In genomic region chr12:12611512-12612306, GRCh38 we compare ENCODE assay signal across 1 cellular context.
TF ChIP-seq lines count a peak whose summit lies in the region.

Gene CREBL2, plus strand, starts transcription at chr12:12611876. Its CDS starts 297 bp downstream, at chr12:12612173.

TF ChIP-seq in HEK293, 187 proteins besides CTCF, POLR2A, EP300 and RAD21 (continued from another document and continues in another):
- TF ChIP-seq ZNF513 (tag by site-specific recombination; IDR thresholded peaks at IDR 0.05): peak; percentile 54
- TF ChIP-seq ZNF112 (tag by site-specific recombination; IDR thresholded peaks at IDR 0.05): no peak
- TF ChIP-seq ZNF707 (tag by site-specific recombination; IDR thresholded peaks at IDR 0.05): no peak
- no peak for TF ChIP-seq ZNF16 (tag by site-specific recombination; IDR thresholded peaks at IDR 0.05; ENCODE audit: low read depth)
- no peak for TF ChIP-seq ZNF175 (tag by site-specific recombination; IDR thresholded peaks at IDR 0.05)
- TF ChIP-seq ZFP41 (tag by site-specific recombination; IDR thresholded peaks at IDR 0.05; ENCODE audit: borderline replicate concordance): no peak
- TF ChIP-seq ZNF449 (tag by site-specific recombination; IDR thresholded peaks at IDR 0.05): no peak; the same call in 1 of the 2 replicates
- no peak for TF ChIP-seq ZNF624 (tag by site-specific recombination; IDR thresholded peaks at IDR 0.05)
- TF ChIP-seq ZNF626 (tag by site-specific recombination; IDR thresholded peaks at IDR 0.05): no peak
- peak; percentile 45; the same call in 1 of the 2 replicates for TF ChIP-seq ZNF146 (tag by site-specific recombination; IDR thresholded peaks at IDR 0.05)
- TF ChIP-seq SETDB1 (IDR thresholded peaks at IDR 0.05; ENCODE audit: insufficient read length, low read length): no peak
- peak; percentile 98 for TF ChIP-seq PATZ1 (tag by site-specific recombination; IDR thresholded peaks at IDR 0.05)
- peak; percentile 68; the same call in 1 of the 2 replicates for TF ChIP-seq TRIM28 (IDR thresholded peaks at IDR 0.05; ENCODE audit: borderline replicate concordance, low read length)
- TF ChIP-seq REPIN1 (tag by site-specific recombination; IDR thresholded peaks at IDR 0.05; ENCODE audit: low read depth): no peak; the same call in 1 of the 2 replicates
- TF ChIP-seq HIC1 (tag by site-specific recombination; IDR thresholded peaks at IDR 0.05): peak; percentile 53
- 0 out of 2 replicates have a peak, but pooled peaks have one; percentile 55 for TF ChIP-seq YY2 (tag by site-specific recombination; IDR thresholded peaks at IDR 0.05)
- no peak for TF ChIP-seq ZNF701 (tag by site-specific recombination; IDR thresholded peaks at IDR 0.05)
- no peak for TF ChIP-seq ZNF704 (tag by site-specific recombination; IDR thresholded peaks at IDR 0.05)
- TF ChIP-seq ZNF138 (tag by site-specific recombination; IDR thresholded peaks at IDR 0.05; ENCODE audit: borderline replicate concordance): no peak
- TF ChIP-seq ZNF248 (tag by site-specific recombination; IDR thresholded peaks at IDR 0.05): no peak
- no peak for TF ChIP-seq ZNF510 (tag by site-specific recombination; IDR thresholded peaks at IDR 0.05; ENCODE audit: insufficient replicate concordance)
- no peak for TF ChIP-seq ZNF777 (tag by site-specific recombination; IDR thresholded peaks at IDR 0.05; ENCODE audit: borderline replicate concordance)
- peak; percentile 90 for TF ChIP-seq KLF17 (tag by site-specific recombination; IDR thresholded peaks at IDR 0.05)
- no peak for TF ChIP-seq ZNF664 (tag by site-specific recombination; IDR thresholded peaks at IDR 0.05)
- no peak for TF ChIP-seq BCL6B (tag by site-specific recombination; IDR thresholded peaks at IDR 0.05)
- TF ChIP-seq KLF7 (tag by site-specific recombination; IDR thresholded peaks at IDR 0.05; ENCODE audit: borderline replicate concordance): peak; percentile 92
- TF ChIP-seq SCRT2 (tag by site-specific recombination; IDR thresholded peaks at IDR 0.05): no peak; the same call in 1 of the 2 replicates
- no peak for TF ChIP-seq ZNF48 (tag by site-specific recombination; IDR thresholded peaks at IDR 0.05)
- peak; percentile 84 for TF ChIP-seq PRDM10 (tag by site-specific recombination; IDR thresholded peaks at IDR 0.05)
- no peak for TF ChIP-seq ZNF785 (tag by site-specific recombination; IDR thresholded peaks at IDR 0.05)
- 0 out of 2 replicates have a peak, but pooled peaks have one; percentile 66 for TF ChIP-seq ZFP69B (tag by site-specific recombination; IDR thresholded peaks at IDR 0.05)
- peak; percentile 95 for TF ChIP-seq KLF9 (tag by site-specific recombination; IDR thresholded peaks at IDR 0.05; ENCODE audit: low read depth)
- no peak for TF ChIP-seq ELK4 (IDR thresholded peaks at IDR 0.05; ENCODE audit: borderline replicate concordance, low read depth, low read length)
- no peak for TF ChIP-seq ZNF658 (tag by site-specific recombination; IDR thresholded peaks at IDR 0.05)
- TF ChIP-seq PRDM6 (tag by site-specific recombination; IDR thresholded peaks at IDR 0.05): peak; percentile 79
- TF ChIP-seq MEIS1 (CRISPR knock-in tag; IDR thresholded peaks at IDR 0.05; ENCODE audit: borderline replicate concordance): no peak
- no peak for TF ChIP-seq HOXA7 (CRISPR knock-in tag; IDR thresholded peaks at IDR 0.05; ENCODE audit: borderline replicate concordance)
